13 cellular contexts compared by ENCODE assay signal in the genomic region with DNA sequence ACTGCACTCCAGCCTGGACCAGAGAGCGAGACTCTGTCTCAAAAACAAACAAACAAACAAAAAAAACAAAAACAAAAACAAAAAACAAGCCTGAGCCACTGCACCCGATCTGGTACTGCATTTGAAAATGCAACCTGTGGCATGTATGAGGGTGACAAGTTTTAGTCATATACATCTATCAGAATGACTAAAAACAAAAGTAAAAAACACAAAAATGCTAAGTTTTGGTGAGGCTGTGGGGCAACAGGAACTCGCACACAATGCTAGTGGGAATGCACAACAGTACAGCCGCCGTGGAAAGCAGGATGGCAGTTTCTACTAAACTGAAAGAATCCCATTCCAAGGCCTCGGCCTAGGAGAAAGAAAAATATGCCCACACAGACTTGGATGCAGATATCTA.
DNase-seq lines count a peak whose midpoint lies in the region; ATAC-seq and TF ChIP-seq lines count a peak whose summit lies in the region.
"Had no signal": no experiment of that assay in that cellular context is flagged by ENCODE, and none has a peak within 500 bp of the region (broad histone marks: within the 10 kb centered on the region; RNA-seq: fewer than 3 reads in every experiment).

No MANE protein-coding gene starts in this region.

- no peaks in the 10 kb centered on the region for H3K27me3 Mint-ChIP-seq in activated T-cell treated with anti-CD3 and anti-CD28 coated beads, Interleukin-2, amount 50 U/mL, for 24 hours
- H3K27me3 Mint-ChIP-seq in memory B cell: no peaks in the 10 kb centered on the region

- ATAC-seq in GM19035 (IDR thresholded peaks at IDR 0.05; ENCODE audit: unreplicated experiment): peak; percentile 85
- ATAC-seq in HG02973 (IDR thresholded peaks at IDR 0.05; ENCODE audit: unreplicated experiment): peak; percentile 68
- no peak for ATAC-seq in memory B cell (ENCODE audit: low read depth)

- H3K4me3 Mint-ChIP-seq in activated T-cell treated with anti-CD3 and anti-CD28 coated beads, Interleukin-2, amount 50 U/mL, for 24 hours: no peak overlapping the region
- H3K4me3 Mint-ChIP-seq in memory B cell: no peak overlapping the region

- H3K4me1 Mint-ChIP-seq in activated T-cell treated with anti-CD3 and anti-CD28 coated beads, Interleukin-2, amount 50 U/mL, for 24 hours (ENCODE audit: low read depth): peaks cover 44% of the 10 kb centered on the region
- peaks cover 12% of the 10 kb centered on the region for H3K4me1 Mint-ChIP-seq in memory B cell

- H3K9me3 Mint-ChIP-seq in activated T-cell treated with anti-CD3 and anti-CD28 coated beads, Interleukin-2, amount 50 U/mL, for 24 hours: no peaks in the 10 kb centered on the region
- no peaks in the 10 kb centered on the region for H3K9me3 Mint-ChIP-seq in memory B cell

- CTCF ChIA-PET in HEK293T (lab: Yijun Ruan, JAX): interaction anchor here (0.7 kb wide), 1 partner anchor 10 kb away, joined by 3 read pairs; no protein-coding TSS in a partner anchor

- peaks cover 61% of the 10 kb centered on the region for H3K36me3 Mint-ChIP-seq in activated T-cell treated with anti-CD3 and anti-CD28 coated beads, Interleukin-2, amount 50 U/mL, for 24 hours (ENCODE audit: low read depth)
- H3K36me3 Mint-ChIP-seq in memory B cell: peaks cover 12% of the 10 kb centered on the region

- POLR2A ChIA-PET in HEK293T (lab: Yijun Ruan, JAX): interaction anchor here (1.1 kb wide), 1 partner anchor 8 kb away, joined by 3 read pairs; the partner anchor contains the start of gene EBPL

- peak overlapping the region; percentile 47 for H3K27ac Mint-ChIP-seq in activated T-cell treated with anti-CD3 and anti-CD28 coated beads, Interleukin-2, amount 50 U/mL, for 24 hours
- H3K27ac Mint-ChIP-seq in memory B cell: peak overlapping the region; percentile 38

- DNase-seq in activated T-cell treated with anti-CD3 and anti-CD28 coated beads, Interleukin-2, amount 50 U/mL, for 24 hours: no peak
- no peak for DNase-seq in activated T-cell treated with anti-CD3 and anti-CD28 coated beads for 4 hours
- no peak for DNase-seq in memory B cell (ENCODE audit: low spot score in 2 of 2)
- DNase-seq in HEK293T (ENCODE audit: extremely low spot score): no peak
- no peak for DNase-seq in KG1 (lab: John Stamatoyannopoulos, UW)
- DNase-seq in activated CD4-positive, alpha-beta T cell treated with anti-CD3 and anti-CD28 coated beads, Interleukin-2, amount 50 U/mL, for 4 hours: no peak
- DNase-seq: aorta, Caco-2, NCI-H1048, small intestine, substantia nigra had no signal

TF ChIP-seq in HEK293T, 16 proteins besides CTCF, POLR2A, EP300 and RAD21:
- TF ChIP-seq ZNF384 (IDR thresholded peaks at IDR 0.05) (no peak), HDGF (IDR thresholded peaks at IDR 0.05; ENCODE audit: borderline replicate concordance) (no peak), L3MBTL2 (conservative IDR thresholded peaks at IDR 0.05) (no peak), NFRKB (IDR thresholded peaks at IDR 0.05) (no peak), FOXK2 (IDR thresholded peaks at IDR 0.05) (no peak), CTBP1 (IDR thresholded peaks at IDR 0.05; ENCODE audit: borderline replicate concordance) (no peak), FOXM1 (IDR thresholded peaks at IDR 0.05; ENCODE audit: borderline replicate concordance) (no peak), BHLHE40 (IDR thresholded peaks at IDR 0.05; ENCODE audit: borderline replicate concordance) (no peak), SUZ12 (IDR thresholded peaks at IDR 0.05) (no peak), ELF4 (IDR thresholded peaks at IDR 0.05) (no peak), SP1 (IDR thresholded peaks at IDR 0.05) (no peak), FOXA1 (IDR thresholded peaks at IDR 0.05) (no peak), ARNT (IDR thresholded peaks at IDR 0.05) (no peak), LEF1 (IDR thresholded peaks at IDR 0.05; ENCODE audit: borderline replicate concordance) (no peak), TARDBP (IDR thresholded peaks at IDR 0.05) (no peak)
- TF ChIP-seq, protein P1, sequence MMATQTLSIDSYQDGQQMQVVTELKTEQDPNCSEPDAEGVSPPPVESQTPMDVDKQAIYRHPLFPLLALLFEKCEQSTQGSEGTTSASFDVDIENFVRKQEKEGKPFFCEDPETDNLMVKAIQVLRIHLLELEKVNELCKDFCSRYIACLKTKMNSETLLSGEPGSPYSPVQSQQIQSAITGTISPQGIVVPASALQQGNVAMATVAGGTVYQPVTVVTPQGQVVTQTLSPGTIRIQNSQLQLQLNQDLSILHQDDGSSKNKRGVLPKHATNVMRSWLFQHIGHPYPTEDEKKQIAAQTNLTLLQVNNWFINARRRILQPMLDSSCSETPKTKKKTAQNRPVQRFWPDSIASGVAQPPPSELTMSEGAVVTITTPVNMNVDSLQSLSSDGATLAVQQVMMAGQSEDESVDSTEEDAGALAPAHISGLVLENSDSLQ (IDR thresholded peaks at IDR 0.05): no peak
TF ChIP-seq in HEK293T: peak in this region for 0.
